Comparison of ENCODE assay signal across 19 cellular contexts in the genomic region with DNA sequence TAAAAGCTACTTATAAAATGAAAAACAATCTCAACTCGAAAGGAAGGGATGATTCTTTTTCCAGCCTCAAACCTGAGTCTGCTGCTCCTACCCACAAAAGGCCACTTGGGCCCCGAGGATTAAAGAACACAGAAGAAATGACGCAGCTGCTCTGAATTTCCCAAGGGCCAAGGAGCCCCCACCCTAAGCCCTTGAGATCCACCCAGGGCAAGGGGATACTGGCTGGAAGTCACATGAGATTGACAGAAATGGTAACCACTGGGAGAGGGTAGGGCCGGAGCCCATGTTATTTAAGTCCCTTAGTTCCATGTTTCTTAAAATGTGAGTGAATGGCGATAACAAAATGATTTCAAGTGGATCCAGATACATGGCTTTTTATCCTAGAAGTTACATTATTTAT. TPM values are rescaled to one million over a fixed set of nuclear protein-coding genes. Genes with fewer than 3 reads are reported as not detected.
"Had no signal": no experiment of that assay in that cellular context is flagged by ENCODE, and none has a peak within 500 bp of the region (broad histone marks: within the 10 kb centered on the region; RNA-seq: fewer than 3 reads in every experiment).

No MANE protein-coding gene starts in this region.

- H3K27ac ChIP-seq: ascending aorta, prostate gland, right lobe of liver, thoracic aorta, vagina had no signal

- H3K36me3 ChIP-seq: ascending aorta, prostate gland, right lobe of liver, thoracic aorta, vagina had no signal

- ATAC-seq: activated naive CD8-positive, alpha-beta T cell treated with anti-CD3 and anti-CD28 coated beads, Interleukin-2, amount 50 U/mL, for 24 hours; right lobe of liver had no signal

- H3K4me1 ChIP-seq: ascending aorta, prostate gland, right lobe of liver, vagina had no signal

- H3K36me3 Mint-ChIP-seq: naive B cell had no signal

- DNase-seq: activated CD4-positive, alpha-beta T cell treated with anti-CD3 and anti-CD28 coated beads for 48 hours; activated naive CD4-positive, alpha-beta T cell treated with Interleukin-2 at 50 U/mL for 16 hours; activated naive CD8-positive, alpha-beta T cell treated with anti-CD3 and anti-CD28 coated beads, Interleukin-2, amount 50 U/mL, for 24 hours; hippocampal formation; kidney glomerular epithelial cell; naive B cell; right lobe of liver; stimulated activated CD4-positive, alpha-beta T cell treated with anti-CD3 and anti-CD28 coated beads, Interleukin-4, amount 100 ng/mL, for 24 hours; T-helper 1 cell had no signal

- H3K4me3 Mint-ChIP-seq: activated naive CD8-positive, alpha-beta T cell treated with anti-CD3 and anti-CD28 coated beads, Interleukin-2, amount 50 U/mL, for 24 hours; activated T-helper 1 cell treated with anti-CD3 and anti-CD28 coated beads, Interleukin-12 subunit alpha, Interleukin-12 subunit beta, Interleukin-2, Interleukin-4 antibody, amounts not matched to agents 30 ng/mL and 10 ng/mL and 1 ng/mL, durations not matched to agents 14 hours and 24 hours and 36 hours; naive B cell; stimulated activated naive CD8-positive, alpha-beta T cell treated with anti-CD3 and anti-CD28 coated beads, Interleukin-15, Interleukin-2, amounts not matched to agents 100 ng/mL and 50 ng/mL, for 24 hours had no signal

- H3K9me3 ChIP-seq: ascending aorta, prostate gland, right lobe of liver, thoracic aorta, vagina had no signal

- H3K27ac Mint-ChIP-seq: activated naive CD8-positive, alpha-beta T cell treated with anti-CD3 and anti-CD28 coated beads, Interleukin-2, amount 50 U/mL, for 24 hours; activated T-helper 1 cell treated with anti-CD3 and anti-CD28 coated beads, Interleukin-12 subunit alpha, Interleukin-12 subunit beta, Interleukin-2, Interleukin-4 antibody, amounts not matched to agents 30 ng/mL and 10 ng/mL and 1 ng/mL, durations not matched to agents 14 hours and 24 hours and 36 hours; naive B cell; stimulated activated naive CD8-positive, alpha-beta T cell treated with anti-CD3 and anti-CD28 coated beads, Interleukin-15, Interleukin-2, amounts not matched to agents 100 ng/mL and 50 ng/mL, for 24 hours had no signal

- H3K9me3 Mint-ChIP-seq: activated naive CD8-positive, alpha-beta T cell treated with anti-CD3 and anti-CD28 coated beads, Interleukin-2, amount 50 U/mL, for 24 hours; activated T-helper 1 cell treated with anti-CD3 and anti-CD28 coated beads, Interleukin-12 subunit alpha, Interleukin-12 subunit beta, Interleukin-2, Interleukin-4 antibody, amounts not matched to agents 30 ng/mL and 10 ng/mL and 1 ng/mL, durations not matched to agents 14 hours and 24 hours and 36 hours; naive B cell; stimulated activated naive CD8-positive, alpha-beta T cell treated with anti-CD3 and anti-CD28 coated beads, Interleukin-15, Interleukin-2, amounts not matched to agents 100 ng/mL and 50 ng/mL, for 24 hours had no signal

- H3K27me3 ChIP-seq: ascending aorta, right lobe of liver, vagina had no signal

- H3K4me3 ChIP-seq: ascending aorta, prostate gland, right lobe of liver, thoracic aorta, vagina had no signal

RNA-seq across cellular contexts. Expression of a gene that starts 17.0 kb away (rescaled TPM):
- polyA plus RNA-seq: liver had no signal

RNA-seq across cellular contexts. Expression of a gene that starts 28.0 kb away (rescaled TPM):
- total RNA-seq: activated T-helper 1 cell treated with anti-CD3 and anti-CD28 coated beads, Interleukin-12 subunit alpha, Interleukin-12 subunit beta, Interleukin-2, Interleukin-4 antibody, amounts not matched to agents 30 ng/mL and 10 ng/mL and 1 ng/mL, durations not matched to agents 14 hours and 24 hours and 36 hours; ascending aorta; endothelial cell of umbilical vein; fibroblast of lung; mesenteric fat pad; right lobe of liver; thoracic aorta had no signal
- polyA plus RNA-seq: liver had no signal
